8 cellular contexts compared by ENCODE assay signal in genomic region chr12:110937104-110937641, GRCh38. TPM values are rescaled to one million over a fixed set of nuclear protein-coding genes. Genes with fewer than 3 reads are reported as not detected.
DNase-seq lines count a peak whose midpoint lies in the region; ATAC-seq and TF ChIP-seq lines count a peak whose summit lies in the region.

No MANE protein-coding gene starts in this region.

- no peak for TF ChIP-seq EP300 in esophagus muscularis mucosa (IDR thresholded peaks at IDR 0.05)

- H3K27me3 Mint-ChIP-seq in naive thymus-derived CD4-positive, alpha-beta T cell = peaks cover 7 to 22% (median 13%) of the 10 kb centered on the region in 5 donors
- H3K27me3 Mint-ChIP-seq in stimulated activated naive CD8-positive, alpha-beta T cell treated with anti-CD3 and anti-CD28 coated beads, Interleukin-15, amount 100 ng/mL, for 72 hours = peaks cover 23% of the 10 kb centered on the region

- H3K27ac ChIP-seq in esophagus muscularis mucosa (replicated peaks in 1 of 4) = no peak overlapping the region
- no peak overlapping the region for H3K27ac ChIP-seq in naive thymus-derived CD4-positive, alpha-beta T cell (ENCODE audit: low read depth, low read length)

- peaks cover 0 to 7% (median 6%) of the 10 kb centered on the region in 7 donors for H3K4me1 Mint-ChIP-seq in naive thymus-derived CD4-positive, alpha-beta T cell
- H3K4me1 Mint-ChIP-seq in stimulated activated naive CD8-positive, alpha-beta T cell treated with anti-CD3 and anti-CD28 coated beads, Interleukin-15, amount 100 ng/mL, for 72 hours = peaks cover 9% of the 10 kb centered on the region

- peaks cover 7 to 22% (median 14%) of the 10 kb centered on the region in 4 donors for H3K4me1 ChIP-seq in esophagus muscularis mucosa
- H3K4me1 ChIP-seq in naive thymus-derived CD4-positive, alpha-beta T cell (ENCODE audit: control insufficient read depth in 2 of 2, insufficient read depth in 2 of 2, low read length in 2 of 2) = peaks cover 0 to 5% of the 10 kb centered on the region in 2 donors

- H3K9me3 Mint-ChIP-seq in naive thymus-derived CD4-positive, alpha-beta T cell = no peaks in the 10 kb centered on the region
- H3K9me3 Mint-ChIP-seq in stimulated activated naive CD8-positive, alpha-beta T cell treated with anti-CD3 and anti-CD28 coated beads, Interleukin-15, amount 100 ng/mL, for 72 hours = no peaks in the 10 kb centered on the region

- peak overlapping the region in 5 of 10 donors; percentile 7 to 61 (median 31) for H3K4me3 Mint-ChIP-seq in naive thymus-derived CD4-positive, alpha-beta T cell
- H3K4me3 Mint-ChIP-seq in stimulated activated naive CD8-positive, alpha-beta T cell treated with anti-CD3 and anti-CD28 coated beads, Interleukin-15, amount 100 ng/mL, for 72 hours = peak overlapping the region in 1 of 2 donors; percentile 36

- CTCF ChIA-PET in AG04449 (lab: Yijun Ruan, JAX) = interaction anchor here (0.6 to 3.1 kb wide), 10 partner anchors 9 to 381 kb away, joined by 3 to 15 read pairs (median 4); partner anchors contain the start of gene MYL2
- CTCF ChIA-PET in naive thymus-derived CD4-positive, alpha-beta T cell (lab: Charles Lee) = interaction anchor here (0.6 to 2.3 kb wide), 4 partner anchors 26 to 345 kb away, joined by 3 to 9 read pairs (median 4); no protein-coding TSS in a partner anchor

- no peaks in the 10 kb centered on the region for H3K36me3 Mint-ChIP-seq in naive thymus-derived CD4-positive, alpha-beta T cell

- POLR2A ChIA-PET in AG04449 (lab: Yijun Ruan, JAX) = no interaction called here
- POLR2A ChIA-PET in naive thymus-derived CD4-positive, alpha-beta T cell (lab: Charles Lee) = no interaction called here

- WGBS in esophagus muscularis mucosa = 2% methylated on average over 21 of the region's 21 CpGs

- no peak overlapping the region for H3K27ac Mint-ChIP-seq in naive thymus-derived CD4-positive, alpha-beta T cell
- no peak overlapping the region for H3K27ac Mint-ChIP-seq in stimulated activated naive CD8-positive, alpha-beta T cell treated with anti-CD3 and anti-CD28 coated beads, Interleukin-15, amount 100 ng/mL, for 72 hours

- TF ChIP-seq CTCF in AG04449 (IDR thresholded peaks at IDR 0.05; ENCODE audit: insufficient read depth, low read length, missing control alignments) = peak; percentile 93
- peak; percentile 99 for TF ChIP-seq CTCF in GM20000 (IDR thresholded peaks at IDR 0.05; ENCODE audit: extremely low read depth, missing control alignments)
- TF ChIP-seq CTCF in esophagus muscularis mucosa (IDR thresholded peaks at IDR 0.05) = peak; percentile 86 to 96 (median 90)

- intact Hi-C loops in esophagus muscularis mucosa (cut with DNase I) = loop anchor here (5.0 kb wide), 2 partner anchors 360 to 375 kb away; no protein-coding TSS in a partner anchor
- intact Hi-C loops in naive thymus-derived CD4-positive, alpha-beta T cell (cut with micrococcal nuclease) = loop anchor here (1.0 to 5.0 kb wide), 4 partner anchors 237 to 376 kb away; no protein-coding TSS in a partner anchor

- no peaks in the 10 kb centered on the region for H3K36me3 ChIP-seq in esophagus muscularis mucosa
- no peaks in the 10 kb centered on the region for H3K36me3 ChIP-seq in naive thymus-derived CD4-positive, alpha-beta T cell (ENCODE audit: control insufficient read depth in 2 of 3, insufficient read depth in 3 of 3, low read length in 3 of 3)

- ATAC-seq in naive thymus-derived CD4-positive, alpha-beta T cell = peak; percentile 72
- ATAC-seq in stimulated activated naive CD8-positive, alpha-beta T cell treated with anti-CD3 and anti-CD28 coated beads, Interleukin-15, amount 100 ng/mL, for 72 hours = no peak

- H3K4me3 ChIP-seq in AG04449 (ENCODE audit: low read depth, low read length) = no peak overlapping the region
- no peak overlapping the region for H3K4me3 ChIP-seq in esophagus muscularis mucosa
- no peak overlapping the region for H3K4me3 ChIP-seq in naive thymus-derived CD4-positive, alpha-beta T cell (ENCODE audit: low read length)

- DNase-seq in AG04449 (ENCODE audit: low read depth, low spot score) (no peak), GM20000 (ENCODE audit: low spot score) (peak; percentile 83), NCI-H748 treated with DMSO at 0.1 percent for 48 hours (lab: John Stamatoyannopoulos, UW) (peak; percentile 75), esophagus muscularis mucosa (ENCODE audit: extremely low spot score) (no peak), OCI-M2 (lab: John Stamatoyannopoulos, UW; ENCODE audit: unreplicated experiment) (no peak)
- DNase-seq in activated CD8-positive, alpha-beta memory T cell treated with anti-CD3 and anti-CD28 coated beads, Interleukin-2, amount 50 U/mL, for 4 hours = peak; percentile 58
- peak; percentile 22 to 67 (median 51) for DNase-seq in naive thymus-derived CD4-positive, alpha-beta T cell
- DNase-seq in stimulated activated naive CD8-positive, alpha-beta T cell treated with anti-CD3 and anti-CD28 coated beads, Interleukin-15, amount 100 ng/mL, for 72 hours = peak; percentile 45 to 50

- no peak for TF ChIP-seq POLR2A in esophagus muscularis mucosa (IDR thresholded peaks at IDR 0.05; ENCODE audit: low read depth)

- no peaks in the 10 kb centered on the region for H3K9me3 ChIP-seq in esophagus muscularis mucosa
- no peaks in the 10 kb centered on the region for H3K9me3 ChIP-seq in naive thymus-derived CD4-positive, alpha-beta T cell (ENCODE audit: control insufficient read depth in 2 of 3, low read length in 3 of 3)

- peaks cover 0 to 53% (median 0%) of the 10 kb centered on the region in 4 donors for H3K27me3 ChIP-seq in esophagus muscularis mucosa
- H3K27me3 ChIP-seq in naive thymus-derived CD4-positive, alpha-beta T cell (ENCODE audit: control insufficient read depth in 2 of 2, insufficient read depth in 2 of 2, low read length in 2 of 2) = no peaks in the 10 kb centered on the region

RNA-seq across cellular contexts. Expression of gene MYL2, which starts 16.8 kb away (rescaled TPM):
- not detected for total RNA-seq in esophagus muscularis mucosa
- not detected for total RNA-seq in naive thymus-derived CD4-positive, alpha-beta T cell
- polyA plus RNA-seq in naive thymus-derived CD4-positive, alpha-beta T cell = not detected

Comparison
In these comparisons a context has a peak if more than half of its experiments do, and no peak if none do; other contexts are left out.
1. DNase-seq: peak in GM20000 (single experiment), NCI-H748 treated with DMSO at 0.1 percent for 48 hours (single experiment), activated CD8-positive, alpha-beta memory T cell treated with anti-CD3 and anti-CD28 coated beads, Interleukin-2, amount 50 U/mL, for 4 hours (single experiment), naive thymus-derived CD4-positive, alpha-beta T cell (9 of 9) and stimulated activated naive CD8-positive, alpha-beta T cell treated with anti-CD3 and anti-CD28 coated beads, Interleukin-15, amount 100 ng/mL, for 72 hours (2 of 2); none in AG04449 (single experiment), esophagus muscularis mucosa (single experiment) and OCI-M2 (single experiment).
2. Peak in every context shown above with its lines, with median percentiles within 50 percentile points of each other: CTCF ChIP-seq.